Comparison of ENCODE assay signal across 7 cellular contexts in the genomic region with DNA sequence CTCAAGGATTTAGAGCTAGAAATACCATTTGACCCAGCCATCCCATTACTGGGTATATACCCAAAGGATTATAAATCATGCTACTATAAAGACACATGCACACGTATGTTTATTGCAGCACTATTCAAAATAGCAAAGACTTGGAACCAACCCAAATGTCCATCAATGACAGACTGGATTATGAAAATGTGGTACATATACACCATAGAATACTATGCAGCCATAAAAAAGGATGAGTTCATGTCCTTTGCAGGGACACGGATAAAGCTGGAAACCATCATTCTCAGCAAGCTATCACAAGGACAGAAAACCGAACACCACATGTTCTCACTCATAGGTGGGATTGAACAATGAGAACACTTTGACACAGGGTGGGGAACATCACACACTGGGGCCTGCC. TPM values are rescaled to one million over a fixed set of nuclear protein-coding genes. Genes with fewer than 3 reads are reported as not detected.
"Had no signal": no experiment of that assay in that cellular context is flagged by ENCODE, and none has a peak within 500 bp of the region (broad histone marks: within the 10 kb centered on the region; RNA-seq: fewer than 3 reads in every experiment).

No MANE protein-coding gene starts in this region.

RNA-seq across cellular contexts. Expression of gene C1orf105, which starts 16.7 kb away (rescaled TPM):
- total RNA-seq: GM23248, GM23338, H1, H4, H7, H9, HFFc6 had no signal
- polyA plus RNA-seq: GM23248, GM23338, H1 had no signal
